ENCODE assay signal across 27 cellular contexts in genomic region chr12:104903648-104904423, GRCh38. TPM values are rescaled to one million over a fixed set of nuclear protein-coding genes. Genes with fewer than 3 reads are reported as not detected.
DNase-seq lines count a peak whose midpoint lies in the region; ATAC-seq and TF ChIP-seq lines count a peak whose summit lies in the region.
"Had no signal": no experiment of that assay in that cellular context is flagged by ENCODE, and none has a peak within 500 bp of the region (broad histone marks: within the 10 kb centered on the region; RNA-seq: fewer than 3 reads in every experiment).

No MANE protein-coding gene starts in this region.

- no peaks in the 10 kb centered on the region for H3K9me3 ChIP-seq in osteoblast (ENCODE audit: low read depth, low read length)
- H3K9me3 ChIP-seq: neutrophil, vagina had no signal

- no peak overlapping the region for H3K4me3 ChIP-seq in AG10803 (ENCODE audit: low read length)
- H3K4me3 ChIP-seq in astrocyte of the spinal cord (ENCODE audit: low read depth, low read length) = no peak overlapping the region
- H3K4me3 ChIP-seq in osteoblast (ENCODE audit: insufficient read depth, low read length) = no peak overlapping the region
- H3K4me3 ChIP-seq: A549, vagina had no signal

- H3K4me2 ChIP-seq in osteoblast (ENCODE audit: insufficient read depth, low read length) = no peak overlapping the region
- H3K4me2 ChIP-seq: A549 had no signal

- in situ Hi-C loops in astrocyte of the spinal cord (cut with HindIII; ENCODE audit: low sequenced_read_pairs) = no loop called here

- peak; percentile 3 for DNase-seq in AG10803 (ENCODE audit: low read depth)
- DNase-seq in astrocyte of the spinal cord (ENCODE audit: low read depth, low spot score) = peak; percentile 45
- peak; percentile 1 for DNase-seq in fibroblast of the conjunctiva (ENCODE audit: low read depth)
- DNase-seq in osteoblast (ENCODE audit: insufficient read length, low spot score, missing footprints) = peak; percentile 71
- no peak for DNase-seq in HK-2 (ENCODE audit: unreplicated experiment)
- DNase-seq in AG08396 (ENCODE audit: low spot score) = no peak
- no peak for DNase-seq in glomerular visceral epithelial cell (ENCODE audit: extremely low spot score)
- DNase-seq: activated CD4-positive, alpha-beta T cell treated with anti-CD3 and anti-CD28 coated beads for 4 hours; activated CD8-positive, alpha-beta T cell treated with anti-CD3 and anti-CD28 coated beads, Interleukin-2, amount 10 ng/mL, durations not matched to agents 7 days and 5 days; activated naive CD4-positive, alpha-beta T cell treated with anti-CD3 and anti-CD28 coated beads, Interleukin-2, amount 10 ng/mL, durations not matched to agents 7 days and 5 days; amniotic stem cell; CD4-positive, alpha-beta memory T cell; dermis blood vessel endothelial cell; IMR-90; left ventricle myocardium superior; naive B cell; NCI-H1048; NCI-H1694; small intestine; stimulated activated naive CD4-positive, alpha-beta T cell treated with Interleukin-2 at 50 U/mL for 16 hours; SW 1271 had no signal

- no peak overlapping the region for H3K27ac ChIP-seq in osteoblast (ENCODE audit: low read depth, low read length)
- H3K27ac ChIP-seq: A549, neutrophil, vagina, VCaP had no signal

- H3K36me3 ChIP-seq in osteoblast (ENCODE audit: insufficient read depth, low read length) = no peaks in the 10 kb centered on the region
- H3K36me3 ChIP-seq: neutrophil, vagina had no signal

- no peak for TF ChIP-seq CTCF in AG10803 (conservative IDR thresholded peaks at IDR 0.05; ENCODE audit: low read length)
- TF ChIP-seq CTCF in astrocyte of the spinal cord (IDR thresholded peaks at IDR 0.05; ENCODE audit: low read depth, low read length) = no peak
- TF ChIP-seq CTCF in osteoblast (IDR thresholded peaks at IDR 0.05; ENCODE audit: extremely low read depth, low read depth, low read length) = no peak

- no peaks in the 10 kb centered on the region for H3K27me3 ChIP-seq in osteoblast (ENCODE audit: insufficient read depth, low read length)
- H3K27me3 ChIP-seq: neutrophil, vagina had no signal

- H3K4me1 ChIP-seq in osteoblast (ENCODE audit: insufficient read depth, low read length) = peaks cover 11% of the 10 kb centered on the region
- H3K4me1 ChIP-seq: A549, vagina had no signal

- H3K79me2 ChIP-seq in osteoblast (ENCODE audit: insufficient read depth, low read length) = no peaks in the 10 kb centered on the region

- no peak overlapping the region for H2AFZ ChIP-seq in osteoblast (ENCODE audit: low read length)

- ATAC-seq in HG03108 (IDR thresholded peaks at IDR 0.05; ENCODE audit: unreplicated experiment) = no peak
- ATAC-seq: A549; activated CD8-positive, alpha-beta T cell treated with anti-CD3 and anti-CD28 coated beads, Interleukin-2, amount 10 ng/mL, durations not matched to agents 7 days and 5 days; activated T-helper 17 cell treated with anti-CD3 and anti-CD28 coated beads, Interleukin-2, amount 50 U/mL, for 72 hours; left ventricle myocardium superior had no signal

- no peaks in the 10 kb centered on the region for H4K20me1 ChIP-seq in osteoblast (ENCODE audit: insufficient read depth, low read length)

RNA-seq across cellular contexts. Expression of gene SLC41A2, which starts 54.3 kb away (rescaled TPM):
- 36.5 and 36.6 TPM in 2 replicates for total RNA-seq in osteoblast

Comparison
In these comparisons a context has a peak if more than half of its experiments do, and no peak if none do; other contexts are left out.
1. DNase-seq: peak in AG10803 (single experiment), astrocyte of the spinal cord (single experiment), fibroblast of the conjunctiva (single experiment) and osteoblast (single experiment); none in HK-2 (single experiment), AG08396 (single experiment) and glomerular visceral epithelial cell (single experiment).